Comparison of ENCODE assay signal across 1 cellular context in the genomic region with DNA sequence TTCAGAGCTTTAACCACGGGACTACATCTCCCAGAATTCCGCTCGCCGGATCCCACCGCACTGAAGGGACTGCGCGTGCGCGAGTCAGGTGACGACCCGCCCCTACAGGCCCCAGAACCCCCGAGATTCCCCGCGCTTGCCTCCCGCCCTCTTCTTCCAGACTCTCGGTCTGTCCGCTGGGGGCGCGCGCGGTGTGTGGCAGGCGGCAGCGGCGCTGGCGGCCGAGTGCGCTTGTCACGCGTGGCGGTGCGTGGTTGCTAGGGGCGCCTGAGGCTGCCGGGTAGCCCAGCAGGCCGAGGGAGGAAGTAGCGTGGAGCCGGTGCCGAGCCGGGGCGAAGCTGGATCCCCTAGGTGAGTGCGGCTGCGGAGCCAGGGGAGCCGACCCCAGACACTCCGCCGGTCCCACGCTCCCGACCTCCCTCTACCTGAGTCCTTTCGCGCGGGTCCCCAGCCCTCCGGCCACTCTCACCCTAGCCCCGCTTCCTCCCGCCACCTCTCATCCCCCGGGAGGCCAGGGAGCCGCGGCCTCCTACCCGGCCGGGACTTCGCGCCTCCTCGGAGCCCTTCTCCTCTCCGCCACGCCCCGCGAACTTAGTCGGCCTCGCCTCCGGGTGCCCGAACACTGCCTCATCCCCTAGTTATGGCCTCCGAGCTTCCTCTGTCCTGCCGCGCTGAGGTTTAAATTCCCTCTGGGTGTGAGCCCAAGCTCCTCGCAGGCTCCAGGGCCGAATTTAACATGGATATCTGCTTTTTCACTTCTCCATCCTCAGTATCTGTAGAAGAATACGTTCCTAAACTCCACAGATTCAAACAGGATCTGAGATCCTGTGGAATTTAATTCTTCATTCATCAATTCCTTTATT.
TF ChIP-seq lines count a peak whose summit lies in the region.

A gene with protein sequence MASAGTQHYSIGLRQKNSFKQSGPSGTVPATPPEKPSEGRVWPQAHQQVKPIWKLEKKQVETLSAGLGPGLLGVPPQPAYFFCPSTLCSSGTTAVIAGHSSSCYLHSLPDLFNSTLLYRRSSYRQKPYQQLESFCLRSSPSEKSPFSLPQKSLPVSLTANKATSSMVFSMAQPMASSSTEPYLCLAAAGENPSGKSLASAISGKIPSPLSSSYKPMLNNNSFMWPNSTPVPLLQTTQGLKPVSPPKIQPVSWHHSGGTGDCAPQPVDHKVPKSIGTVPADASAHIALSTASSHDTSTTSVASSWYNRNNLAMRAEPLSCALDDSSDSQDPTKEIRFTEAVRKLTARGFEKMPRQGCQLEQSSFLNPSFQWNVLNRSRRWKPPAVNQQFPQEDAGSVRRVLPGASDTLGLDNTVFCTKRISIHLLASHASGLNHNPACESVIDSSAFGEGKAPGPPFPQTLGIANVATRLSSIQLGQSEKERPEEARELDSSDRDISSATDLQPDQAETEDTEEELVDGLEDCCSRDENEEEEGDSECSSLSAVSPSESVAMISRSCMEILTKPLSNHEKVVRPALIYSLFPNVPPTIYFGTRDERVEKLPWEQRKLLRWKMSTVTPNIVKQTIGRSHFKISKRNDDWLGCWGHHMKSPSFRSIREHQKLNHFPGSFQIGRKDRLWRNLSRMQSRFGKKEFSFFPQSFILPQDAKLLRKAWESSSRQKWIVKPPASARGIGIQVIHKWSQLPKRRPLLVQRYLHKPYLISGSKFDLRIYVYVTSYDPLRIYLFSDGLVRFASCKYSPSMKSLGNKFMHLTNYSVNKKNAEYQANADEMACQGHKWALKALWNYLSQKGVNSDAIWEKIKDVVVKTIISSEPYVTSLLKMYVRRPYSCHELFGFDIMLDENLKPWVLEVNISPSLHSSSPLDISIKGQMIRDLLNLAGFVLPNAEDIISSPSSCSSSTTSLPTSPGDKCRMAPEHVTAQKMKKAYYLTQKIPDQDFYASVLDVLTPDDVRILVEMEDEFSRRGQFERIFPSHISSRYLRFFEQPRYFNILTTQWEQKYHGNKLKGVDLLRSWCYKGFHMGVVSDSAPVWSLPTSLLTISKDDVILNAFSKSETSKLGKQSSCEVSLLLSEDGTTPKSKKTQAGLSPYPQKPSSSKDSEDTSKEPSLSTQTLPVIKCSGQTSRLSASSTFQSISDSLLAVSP (plus strand): TSS at position 149 of the 863 bp plus-strand sequence. CDS start 26,842 bp downstream, outside the sequence.

TF ChIP-seq in K562, 482 proteins besides CTCF, POLR2A, EP300 and RAD21 (continued from another document and continues in another):
- TF ChIP-seq ZBTB8A (IDR thresholded peaks at IDR 0.05; ENCODE audit: partially characterized antibody) (no peak), MIER1 (IDR thresholded peaks at IDR 0.05; ENCODE audit: low read depth) (no peak), ELF1 (tag; IDR thresholded peaks at IDR 0.05) (peak; percentile 46; the same call in 1 of the 2 replicates), TFAM (CRISPR knock-in tag; conservative IDR thresholded peaks at IDR 0.05) (no peak), ILF3 (IDR thresholded peaks at IDR 0.05; ENCODE audit: borderline replicate concordance) (no peak), SMAD1 (IDR thresholded peaks at IDR 0.05; ENCODE audit: low read depth, low read length, partially characterized antibody) (no peak), NR2C2 (CRISPR knock-in tag; IDR thresholded peaks at IDR 0.05) (no peak), NR2C2 (tag; IDR thresholded peaks at IDR 0.05) (no peak; the same call in 1 of the 2 replicates), JUN (IDR thresholded peaks at IDR 0.05; ENCODE audit: borderline replicate concordance, low read depth, low read length) (no peak), JUN (CRISPR knock-in tag; IDR thresholded peaks at IDR 0.05; ENCODE audit: borderline replicate concordance) (no peak), ARID2 (IDR thresholded peaks at IDR 0.05) (no peak), OTX1 (CRISPR knock-in tag; IDR thresholded peaks at IDR 0.05) (no peak), ZSCAN32 (CRISPR knock-in tag; IDR thresholded peaks at IDR 0.05) (no peak), NR4A1 (CRISPR knock-in tag; IDR thresholded peaks at IDR 0.05) (no peak), NR4A1 (tag; IDR thresholded peaks at IDR 0.05) (no peak), STAT5B (CRISPR knock-in tag; IDR thresholded peaks at IDR 0.05) (no peak), RAD51 (IDR thresholded peaks at IDR 0.05; ENCODE audit: borderline replicate concordance, low read depth) (peak; percentile 71), ZNF785 (CRISPR knock-in tag; IDR thresholded peaks at IDR 0.05) (no peak), SRSF9 (IDR thresholded peaks at IDR 0.05; ENCODE audit: borderline replicate concordance, low read depth, low read length) (no peak), HLTF (IDR thresholded peaks at IDR 0.05) (no peak), BHLHE40 (IDR thresholded peaks at IDR 0.05; ENCODE audit: low read length) (peak; percentile 80), ZNF134 (CRISPR knock-in tag; conservative IDR thresholded peaks at IDR 0.05) (no peak), ZNF143 (CRISPR knock-in tag; IDR thresholded peaks at IDR 0.05) (peak; percentile 83), ERF (CRISPR knock-in tag; IDR thresholded peaks at IDR 0.05) (no peak), ZNF282 (CRISPR knock-in tag; IDR thresholded peaks at IDR 0.05) (no peak), CXXC5 (CRISPR knock-in tag; IDR thresholded peaks at IDR 0.05) (peak; percentile 85)
- TF ChIP-seq, protein P1, sequence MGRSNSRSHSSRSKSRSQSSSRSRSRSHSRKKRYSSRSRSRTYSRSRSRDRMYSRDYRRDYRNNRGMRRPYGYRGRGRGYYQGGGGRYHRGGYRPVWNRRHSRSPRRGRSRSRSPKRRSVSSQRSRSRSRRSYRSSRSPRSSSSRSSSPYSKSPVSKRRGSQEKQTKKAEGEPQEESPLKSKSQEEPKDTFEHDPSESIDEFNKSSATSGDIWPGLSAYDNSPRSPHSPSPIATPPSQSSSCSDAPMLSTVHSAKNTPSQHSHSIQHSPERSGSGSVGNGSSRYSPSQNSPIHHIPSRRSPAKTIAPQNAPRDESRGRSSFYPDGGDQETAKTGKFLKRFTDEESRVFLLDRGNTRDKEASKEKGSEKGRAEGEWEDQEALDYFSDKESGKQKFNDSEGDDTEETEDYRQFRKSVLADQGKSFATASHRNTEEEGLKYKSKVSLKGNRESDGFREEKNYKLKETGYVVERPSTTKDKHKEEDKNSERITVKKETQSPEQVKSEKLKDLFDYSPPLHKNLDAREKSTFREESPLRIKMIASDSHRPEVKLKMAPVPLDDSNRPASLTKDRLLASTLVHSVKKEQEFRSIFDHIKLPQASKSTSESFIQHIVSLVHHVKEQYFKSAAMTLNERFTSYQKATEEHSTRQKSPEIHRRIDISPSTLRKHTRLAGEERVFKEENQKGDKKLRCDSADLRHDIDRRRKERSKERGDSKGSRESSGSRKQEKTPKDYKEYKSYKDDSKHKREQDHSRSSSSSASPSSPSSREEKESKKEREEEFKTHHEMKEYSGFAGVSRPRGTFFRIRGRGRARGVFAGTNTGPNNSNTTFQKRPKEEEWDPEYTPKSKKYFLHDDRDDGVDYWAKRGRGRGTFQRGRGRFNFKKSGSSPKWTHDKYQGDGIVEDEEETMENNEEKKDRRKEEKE (IDR thresholded peaks at IDR 0.05; ENCODE audit: borderline replicate concordance in 1 of 2, control insufficient read depth in 1 of 2, low read depth in 2 of 2, low read length in 1 of 2) = no peak
- TF ChIP-seq, protein P2, sequence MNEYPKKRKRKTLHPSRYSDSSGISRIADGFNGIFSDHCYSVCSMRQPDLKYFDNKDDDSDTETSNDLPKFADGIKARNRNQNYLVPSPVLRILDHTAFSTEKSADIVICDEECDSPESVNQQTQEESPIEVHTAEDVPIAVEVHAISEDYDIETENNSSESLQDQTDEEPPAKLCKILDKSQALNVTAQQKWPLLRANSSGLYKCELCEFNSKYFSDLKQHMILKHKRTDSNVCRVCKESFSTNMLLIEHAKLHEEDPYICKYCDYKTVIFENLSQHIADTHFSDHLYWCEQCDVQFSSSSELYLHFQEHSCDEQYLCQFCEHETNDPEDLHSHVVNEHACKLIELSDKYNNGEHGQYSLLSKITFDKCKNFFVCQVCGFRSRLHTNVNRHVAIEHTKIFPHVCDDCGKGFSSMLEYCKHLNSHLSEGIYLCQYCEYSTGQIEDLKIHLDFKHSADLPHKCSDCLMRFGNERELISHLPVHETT (CRISPR knock-in tag; conservative IDR thresholded peaks at IDR 0.05 in 1 of 2, IDR thresholded peaks at IDR 0.05 in 1 of 2) = no peak
- TF ChIP-seq, protein P3, sequence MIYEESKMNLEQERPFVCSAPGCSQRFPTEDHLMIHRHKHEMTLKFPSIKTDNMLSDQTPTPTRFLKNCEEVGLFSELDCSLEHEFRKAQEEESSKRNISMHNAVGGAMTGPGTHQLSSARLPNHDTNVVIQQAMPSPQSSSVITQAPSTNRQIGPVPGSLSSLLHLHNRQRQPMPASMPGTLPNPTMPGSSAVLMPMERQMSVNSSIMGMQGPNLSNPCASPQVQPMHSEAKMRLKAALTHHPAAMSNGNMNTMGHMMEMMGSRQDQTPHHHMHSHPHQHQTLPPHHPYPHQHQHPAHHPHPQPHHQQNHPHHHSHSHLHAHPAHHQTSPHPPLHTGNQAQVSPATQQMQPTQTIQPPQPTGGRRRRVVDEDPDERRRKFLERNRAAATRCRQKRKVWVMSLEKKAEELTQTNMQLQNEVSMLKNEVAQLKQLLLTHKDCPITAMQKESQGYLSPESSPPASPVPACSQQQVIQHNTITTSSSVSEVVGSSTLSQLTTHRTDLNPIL (CRISPR knock-in tag; IDR thresholded peaks at IDR 0.05) = no peak
- TF ChIP-seq, protein P4, sequence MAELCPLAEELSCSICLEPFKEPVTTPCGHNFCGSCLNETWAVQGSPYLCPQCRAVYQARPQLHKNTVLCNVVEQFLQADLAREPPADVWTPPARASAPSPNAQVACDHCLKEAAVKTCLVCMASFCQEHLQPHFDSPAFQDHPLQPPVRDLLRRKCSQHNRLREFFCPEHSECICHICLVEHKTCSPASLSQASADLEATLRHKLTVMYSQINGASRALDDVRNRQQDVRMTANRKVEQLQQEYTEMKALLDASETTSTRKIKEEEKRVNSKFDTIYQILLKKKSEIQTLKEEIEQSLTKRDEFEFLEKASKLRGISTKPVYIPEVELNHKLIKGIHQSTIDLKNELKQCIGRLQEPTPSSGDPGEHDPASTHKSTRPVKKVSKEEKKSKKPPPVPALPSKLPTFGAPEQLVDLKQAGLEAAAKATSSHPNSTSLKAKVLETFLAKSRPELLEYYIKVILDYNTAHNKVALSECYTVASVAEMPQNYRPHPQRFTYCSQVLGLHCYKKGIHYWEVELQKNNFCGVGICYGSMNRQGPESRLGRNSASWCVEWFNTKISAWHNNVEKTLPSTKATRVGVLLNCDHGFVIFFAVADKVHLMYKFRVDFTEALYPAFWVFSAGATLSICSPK (IDR thresholded peaks at IDR 0.05; ENCODE audit: borderline replicate concordance) = no peak
- TF ChIP-seq, protein P5, sequence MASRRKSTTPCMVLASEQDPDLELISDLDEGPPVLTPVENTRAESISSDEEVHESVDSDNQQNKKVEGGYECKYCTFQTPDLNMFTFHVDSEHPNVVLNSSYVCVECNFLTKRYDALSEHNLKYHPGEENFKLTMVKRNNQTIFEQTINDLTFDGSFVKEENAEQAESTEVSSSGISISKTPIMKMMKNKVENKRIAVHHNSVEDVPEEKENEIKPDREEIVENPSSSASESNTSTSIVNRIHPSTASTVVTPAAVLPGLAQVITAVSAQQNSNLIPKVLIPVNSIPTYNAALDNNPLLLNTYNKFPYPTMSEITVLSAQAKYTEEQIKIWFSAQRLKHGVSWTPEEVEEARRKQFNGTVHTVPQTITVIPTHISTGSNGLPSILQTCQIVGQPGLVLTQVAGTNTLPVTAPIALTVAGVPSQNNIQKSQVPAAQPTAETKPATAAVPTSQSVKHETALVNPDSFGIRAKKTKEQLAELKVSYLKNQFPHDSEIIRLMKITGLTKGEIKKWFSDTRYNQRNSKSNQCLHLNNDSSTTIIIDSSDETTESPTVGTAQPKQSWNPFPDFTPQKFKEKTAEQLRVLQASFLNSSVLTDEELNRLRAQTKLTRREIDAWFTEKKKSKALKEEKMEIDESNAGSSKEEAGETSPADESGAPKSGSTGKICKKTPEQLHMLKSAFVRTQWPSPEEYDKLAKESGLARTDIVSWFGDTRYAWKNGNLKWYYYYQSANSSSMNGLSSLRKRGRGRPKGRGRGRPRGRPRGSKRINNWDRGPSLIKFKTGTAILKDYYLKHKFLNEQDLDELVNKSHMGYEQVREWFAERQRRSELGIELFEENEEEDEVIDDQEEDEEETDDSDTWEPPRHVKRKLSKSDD (conservative IDR thresholded peaks at IDR 0.05; ENCODE audit: low read length) = no peak
- TF ChIP-seq, protein P6, sequence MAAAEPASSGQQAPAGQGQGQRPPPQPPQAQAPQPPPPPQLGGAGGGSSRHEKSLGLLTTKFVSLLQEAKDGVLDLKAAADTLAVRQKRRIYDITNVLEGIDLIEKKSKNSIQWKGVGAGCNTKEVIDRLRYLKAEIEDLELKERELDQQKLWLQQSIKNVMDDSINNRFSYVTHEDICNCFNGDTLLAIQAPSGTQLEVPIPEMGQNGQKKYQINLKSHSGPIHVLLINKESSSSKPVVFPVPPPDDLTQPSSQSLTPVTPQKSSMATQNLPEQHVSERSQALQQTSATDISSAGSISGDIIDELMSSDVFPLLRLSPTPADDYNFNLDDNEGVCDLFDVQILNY (CRISPR knock-in tag; IDR thresholded peaks at IDR 0.05) = no peak
- TF ChIP-seq, protein P7, sequence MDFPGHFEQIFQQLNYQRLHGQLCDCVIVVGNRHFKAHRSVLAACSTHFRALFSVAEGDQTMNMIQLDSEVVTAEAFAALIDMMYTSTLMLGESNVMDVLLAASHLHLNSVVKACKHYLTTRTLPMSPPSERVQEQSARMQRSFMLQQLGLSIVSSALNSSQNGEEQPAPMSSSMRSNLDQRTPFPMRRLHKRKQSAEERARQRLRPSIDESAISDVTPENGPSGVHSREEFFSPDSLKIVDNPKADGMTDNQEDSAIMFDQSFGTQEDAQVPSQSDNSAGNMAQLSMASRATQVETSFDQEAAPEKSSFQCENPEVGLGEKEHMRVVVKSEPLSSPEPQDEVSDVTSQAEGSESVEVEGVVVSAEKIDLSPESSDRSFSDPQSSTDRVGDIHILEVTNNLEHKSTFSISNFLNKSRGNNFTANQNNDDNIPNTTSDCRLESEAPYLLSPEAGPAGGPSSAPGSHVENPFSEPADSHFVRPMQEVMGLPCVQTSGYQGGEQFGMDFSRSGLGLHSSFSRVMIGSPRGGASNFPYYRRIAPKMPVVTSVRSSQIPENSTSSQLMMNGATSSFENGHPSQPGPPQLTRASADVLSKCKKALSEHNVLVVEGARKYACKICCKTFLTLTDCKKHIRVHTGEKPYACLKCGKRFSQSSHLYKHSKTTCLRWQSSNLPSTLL (IDR thresholded peaks at IDR 0.05) = no peak
- TF ChIP-seq, protein P8, sequence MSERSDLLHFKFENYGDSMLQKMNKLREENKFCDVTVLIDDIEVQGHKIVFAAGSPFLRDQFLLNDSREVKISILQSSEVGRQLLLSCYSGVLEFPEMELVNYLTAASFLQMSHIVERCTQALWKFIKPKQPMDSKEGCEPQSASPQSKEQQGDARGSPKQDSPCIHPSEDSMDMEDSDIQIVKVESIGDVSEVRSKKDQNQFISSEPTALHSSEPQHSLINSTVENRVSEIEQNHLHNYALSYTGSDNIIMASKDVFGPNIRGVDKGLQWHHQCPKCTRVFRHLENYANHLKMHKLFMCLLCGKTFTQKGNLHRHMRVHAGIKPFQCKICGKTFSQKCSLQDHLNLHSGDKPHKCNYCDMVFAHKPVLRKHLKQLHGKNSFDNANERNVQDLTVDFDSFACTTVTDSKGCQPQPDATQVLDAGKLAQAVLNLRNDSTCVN (CRISPR knock-in tag; IDR thresholded peaks at IDR 0.05) = no peak
- TF ChIP-seq, protein P9, sequence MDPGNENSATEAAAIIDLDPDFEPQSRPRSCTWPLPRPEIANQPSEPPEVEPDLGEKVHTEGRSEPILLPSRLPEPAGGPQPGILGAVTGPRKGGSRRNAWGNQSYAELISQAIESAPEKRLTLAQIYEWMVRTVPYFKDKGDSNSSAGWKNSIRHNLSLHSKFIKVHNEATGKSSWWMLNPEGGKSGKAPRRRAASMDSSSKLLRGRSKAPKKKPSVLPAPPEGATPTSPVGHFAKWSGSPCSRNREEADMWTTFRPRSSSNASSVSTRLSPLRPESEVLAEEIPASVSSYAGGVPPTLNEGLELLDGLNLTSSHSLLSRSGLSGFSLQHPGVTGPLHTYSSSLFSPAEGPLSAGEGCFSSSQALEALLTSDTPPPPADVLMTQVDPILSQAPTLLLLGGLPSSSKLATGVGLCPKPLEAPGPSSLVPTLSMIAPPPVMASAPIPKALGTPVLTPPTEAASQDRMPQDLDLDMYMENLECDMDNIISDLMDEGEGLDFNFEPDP (CRISPR knock-in tag; IDR thresholded peaks at IDR 0.05) = no peak
